In the genomic region with DNA sequence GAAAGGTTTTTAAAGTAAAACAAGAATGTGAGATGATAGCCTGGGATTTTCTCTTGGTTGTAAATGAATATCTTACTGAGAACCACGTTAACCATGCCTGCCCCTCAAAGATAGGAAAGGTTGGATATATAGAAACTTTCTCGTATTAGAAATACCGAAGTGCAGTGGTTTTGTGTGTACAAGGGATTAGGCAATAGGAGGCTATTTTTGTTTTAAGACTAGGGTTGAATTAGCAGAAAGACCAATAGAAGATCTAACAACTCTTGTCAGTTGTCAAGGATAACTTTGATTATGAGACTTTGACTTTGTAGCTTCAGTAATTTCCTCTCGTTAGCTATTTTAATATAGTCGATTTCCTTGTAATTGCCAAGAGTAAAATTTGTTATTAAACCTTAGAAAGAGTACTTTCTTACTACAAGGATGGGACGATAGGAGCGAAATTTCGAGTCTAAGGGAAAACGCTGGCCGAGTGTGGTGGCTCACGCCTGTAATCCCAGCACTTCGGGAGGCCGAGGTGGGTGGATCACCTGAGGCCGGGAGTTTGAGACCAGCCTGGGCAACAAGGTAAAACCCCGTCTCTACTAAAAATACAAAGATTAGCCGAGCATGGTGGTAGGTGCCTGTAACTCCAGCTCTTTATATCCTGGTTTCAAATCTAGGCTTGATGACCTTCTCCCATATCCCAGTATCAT, we compare ENCODE assay signal across 8 cellular contexts. TPM values are rescaled to one million over a fixed set of nuclear protein-coding genes. Genes with fewer than 3 reads are reported as not detected.
DNase-seq lines count a peak whose midpoint lies in the region; ATAC-seq and TF ChIP-seq lines count a peak whose summit lies in the region.

No MANE protein-coding gene starts in this region.

- POLR2A ChIA-PET in CD8-positive, alpha-beta T cell (lab: Charles Lee) = interaction anchor here (1.0 to 2.3 kb wide), 4 partner anchors 9 to 204 kb away, joined by 3 to 7 read pairs (median 4); a partner anchor contains a TSS
- POLR2A ChIA-PET in HEK293T (lab: Yijun Ruan, JAX) = interaction anchor here (0.8 to 0.9 kb wide), 2 partner anchors 7 to 63 kb away, joined by 3 to 4 read pairs; no protein-coding TSS in a partner anchor

- intact Hi-C loops in CD8-positive, alpha-beta T cell (cut with DNase I, micrococcal nuclease) = loop anchor here (5.0 to 10.0 kb wide), 9 partner anchors 172 to 1982 kb away; a partner anchor contains a TSS

- H3K27ac Mint-ChIP-seq in CD8-positive, alpha-beta T cell = peak overlapping the region; percentile 97
- H3K27ac Mint-ChIP-seq in brain = peak overlapping the region; percentile 97 to 100 (median 98)

- H2AFZ ChIP-seq in Karpas-422 (ENCODE audit: low read length) = peak overlapping the region; percentile 40; the same call in 1 of the 2 replicates

- H3K27me3 ChIP-seq in CD8-positive, alpha-beta T cell (ENCODE audit: insufficient read depth, low read length) = no peaks in the 10 kb centered on the region
- H3K27me3 ChIP-seq in Karpas-422 (ENCODE audit: low read length) (no peaks in the 10 kb centered on the region), mucosa of rectum (ENCODE audit: control insufficient read depth in 2 of 2, insufficient read depth in 2 of 2, low read length in 2 of 2) (no peaks in the 10 kb centered on the region)

- DNase-seq in CD8-positive, alpha-beta T cell = no peak
- peak; percentile 62 for DNase-seq in Karpas-422
- DNase-seq in stimulated activated CD4-positive, alpha-beta T cell treated with anti-CD3 and anti-CD28 coated beads, Interleukin-4, amount 100 ng/mL, for 24 hours = no peak
- no peak for DNase-seq in NCI-H510A (lab: John Stamatoyannopoulos, UW)
- DNase-seq in HEK293T (ENCODE audit: extremely low spot score) = no peak

- H3K4me2 ChIP-seq in Karpas-422 (ENCODE audit: low read depth, low read length, poor library complexity, severe bottlenecking) = peak overlapping the region; percentile 77

- ATAC-seq in CD8-positive, alpha-beta T cell = no peak
- no peak for ATAC-seq in GM21390 (IDR thresholded peaks at IDR 0.05; ENCODE audit: unreplicated experiment)

- H3K79me2 ChIP-seq in Karpas-422 (ENCODE audit: low read length) = peaks cover 93% of the 10 kb centered on the region

- H3K4me3 ChIP-seq in CD8-positive, alpha-beta T cell (ENCODE audit: low read depth, low read length) = peak overlapping the region; percentile 72
- H3K4me3 ChIP-seq in Karpas-422 (ENCODE audit: low read length) (peak overlapping the region; percentile 92), mucosa of rectum (ENCODE audit: low read length in 2 of 2) (peak overlapping the region; percentile 91 to 98)

- no peaks in the 10 kb centered on the region for H4K20me1 ChIP-seq in Karpas-422 (ENCODE audit: insufficient read depth, low read depth, low read length)

- peak overlapping the region; percentile 96 for H3K4me3 Mint-ChIP-seq in CD8-positive, alpha-beta T cell
- H3K4me3 Mint-ChIP-seq in brain = peak overlapping the region; percentile 93 to 98 (median 97)

- H3K9ac ChIP-seq in Karpas-422 (ENCODE audit: low read length) (peak overlapping the region; percentile 76), mucosa of rectum (ENCODE audit: low read depth in 1 of 2, low read length in 2 of 2) (peak overlapping the region; percentile 75 to 78)

- TF ChIP-seq CTCF in CD8-positive, alpha-beta T cell (IDR thresholded peaks at IDR 0.05) = no peak
- TF ChIP-seq CTCF in brain (conservative IDR thresholded peaks at IDR 0.05) = no peak

- CTCF ChIA-PET in CD8-positive, alpha-beta T cell (lab: Charles Lee) = interaction anchor here (0.8 kb wide), 1 partner anchor 23 kb away, joined by 4 read pairs; no protein-coding TSS in a partner anchor
- CTCF ChIA-PET in HEK293T (lab: Yijun Ruan, JAX) = interaction anchor here (0.6 kb wide), 1 partner anchor 883 kb away, joined by 3 read pairs; no protein-coding TSS in a partner anchor

- H3K9me2 ChIP-seq in Karpas-422 (replicated peaks; ENCODE audit: insufficient read depth, low read length) = no peaks in the 10 kb centered on the region

- peaks cover 8% of the 10 kb centered on the region for H3K36me3 Mint-ChIP-seq in CD8-positive, alpha-beta T cell
- peaks cover 40% of the 10 kb centered on the region for H3K36me3 Mint-ChIP-seq in brain

- H3K4me1 ChIP-seq in CD8-positive, alpha-beta T cell (ENCODE audit: insufficient read depth, low read length) = peaks cover 29% of the 10 kb centered on the region
- H3K4me1 ChIP-seq in Karpas-422 (ENCODE audit: low read length) (peaks cover 50% of the 10 kb centered on the region), mucosa of rectum (ENCODE audit: control insufficient read depth in 2 of 2, insufficient read depth in 2 of 2, low read length in 2 of 2) (peaks cover 11 to 17% of the 10 kb centered on the region in 2 donors)

- H3K9me3 Mint-ChIP-seq in CD8-positive, alpha-beta T cell = no peaks in the 10 kb centered on the region
- peaks cover 4 to 26% (median 12%) of the 10 kb centered on the region in 5 experiments for H3K9me3 Mint-ChIP-seq in brain

- no peaks in the 10 kb centered on the region for H3K27me3 Mint-ChIP-seq in CD8-positive, alpha-beta T cell (ENCODE audit: low read depth)
- H3K27me3 Mint-ChIP-seq in brain = peaks cover 7% of the 10 kb centered on the region

- H3K27ac ChIP-seq in CD8-positive, alpha-beta T cell (ENCODE audit: low read depth, low read length) = peak overlapping the region; percentile 74
- peak overlapping the region; percentile 75 for H3K27ac ChIP-seq in Karpas-422 (ENCODE audit: low read length)
- H3K27ac ChIP-seq in mucosa of rectum (ENCODE audit: low read depth in 2 of 2, low read length in 2 of 2) = peak overlapping the region; percentile 74 to 79

- H3K9me3 ChIP-seq in CD8-positive, alpha-beta T cell (ENCODE audit: low read length) = no peaks in the 10 kb centered on the region
- H3K9me3 ChIP-seq in Karpas-422 (ENCODE audit: low read length) = no peaks in the 10 kb centered on the region
- H3K9me3 ChIP-seq in mucosa of rectum (ENCODE audit: control insufficient read depth in 2 of 2, low read length in 2 of 2) = no peaks in the 10 kb centered on the region

- H3K36me3 ChIP-seq in CD8-positive, alpha-beta T cell (ENCODE audit: insufficient read depth, low read length) = no peaks in the 10 kb centered on the region
- H3K36me3 ChIP-seq in Karpas-422 (ENCODE audit: insufficient read depth, low read length) = peaks cover 7% of the 10 kb centered on the region; the same call in 1 of the 2 replicates
- no peaks in the 10 kb centered on the region for H3K36me3 ChIP-seq in mucosa of rectum (ENCODE audit: control insufficient read depth in 2 of 2, insufficient read depth in 2 of 2, low read length in 2 of 2)

- peaks cover 63% of the 10 kb centered on the region for H3K4me1 Mint-ChIP-seq in CD8-positive, alpha-beta T cell (ENCODE audit: low read depth)
- H3K4me1 Mint-ChIP-seq in brain = peaks cover 69% of the 10 kb centered on the region

TF ChIP-seq in HEK293T, 16 proteins besides CTCF, POLR2A, EP300 and RAD21:
- TF ChIP-seq ARNT (IDR thresholded peaks at IDR 0.05) (no peak), SP1 (IDR thresholded peaks at IDR 0.05) (no peak), SUZ12 (IDR thresholded peaks at IDR 0.05) (no peak), CTBP1 (IDR thresholded peaks at IDR 0.05; ENCODE audit: borderline replicate concordance) (no peak), FOXA1 (IDR thresholded peaks at IDR 0.05) (no peak), BHLHE40 (IDR thresholded peaks at IDR 0.05; ENCODE audit: borderline replicate concordance) (no peak), HDGF (IDR thresholded peaks at IDR 0.05; ENCODE audit: borderline replicate concordance) (no peak)

RNA-seq across cellular contexts. Expression of a gene that starts 0.8 kb away (rescaled TPM):
- 10 to 100 TPM in 1 of 2 experiments, 1 to 10 TPM in 1; 6.9 to 10.0 TPM for total RNA-seq in CD8-positive, alpha-beta T cell
- 14.2 and 28.4 TPM in 2 replicates for total RNA-seq in Karpas-422 (2014; rRNA removed; shearing (Covaris generic); ENCODE audit: low replicate concordance)
- 1.6 TPM for polyA plus RNA-seq in brain (ENCODE audit: insufficient read depth, low read depth, low replicate concordance)

RNA-seq across cellular contexts. Expression of a gene that starts 1.1 kb away (rescaled TPM):
- total RNA-seq in CD8-positive, alpha-beta T cell = 10 to 100 TPM; 29.2 to 36.4 TPM
- 20.6 and 49.8 TPM in 2 replicates for total RNA-seq in Karpas-422 (2014; rRNA removed; shearing (Covaris generic); ENCODE audit: low replicate concordance)
- 10.3 TPM for polyA plus RNA-seq in brain (ENCODE audit: insufficient read depth, low read depth, low replicate concordance)
